ENCODE assay signal across 14 cellular contexts in the genomic region with DNA sequence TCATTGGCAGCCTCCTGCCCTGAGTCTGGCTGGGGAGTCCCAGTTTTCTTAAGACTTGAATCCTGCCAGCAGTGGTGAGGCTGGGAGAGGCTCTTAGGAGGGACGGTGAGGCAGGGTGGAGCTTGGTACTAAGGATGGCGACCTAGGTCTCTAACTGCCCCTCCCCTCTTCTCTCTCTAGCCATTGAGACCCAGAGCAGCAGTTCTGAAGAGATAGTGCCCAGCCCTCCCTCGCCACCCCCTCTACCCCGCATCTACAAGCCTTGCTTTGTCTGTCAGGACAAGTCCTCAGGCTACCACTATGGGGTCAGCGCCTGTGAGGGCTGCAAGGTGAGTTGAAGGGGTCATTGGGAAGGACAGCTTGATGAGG. TPM values are rescaled to one million over a fixed set of nuclear protein-coding genes. Genes with fewer than 3 reads are reported as not detected.
A peak's percentile ranks its signal among the peaks of the same experiment; 100 is the strongest.
DNase-seq lines count a peak whose midpoint lies in the region; ATAC-seq and TF ChIP-seq lines count a peak whose summit lies in the region.
"Had no signal": no experiment of that assay in that cellular context is flagged by ENCODE, and none has a peak within 500 bp of the region (broad histone marks: within the 10 kb centered on the region; RNA-seq: fewer than 3 reads in every experiment).

No MANE protein-coding gene starts in this region.

- peak overlapping the region; percentile 10 to 95 (median 81) for H3K27ac Mint-ChIP-seq in CD4-positive, alpha-beta memory T cell
- peak overlapping the region in 3 of 7 donors; percentile 54 to 83 (median 54) for H3K27ac Mint-ChIP-seq in CD14-positive monocyte

- CTCF ChIA-PET in CD4-positive, alpha-beta memory T cell (lab: Charles Lee; ENCODE audit: partially characterized antibody): interaction anchor here (1.4 to 2.7 kb wide), 3 partner anchors 30 to 45 kb away, joined by 5 to 12 read pairs (median 11); no protein-coding TSS in a partner anchor

- no peaks in the 10 kb centered on the region for H3K27me3 ChIP-seq in CD4-positive, alpha-beta memory T cell (ENCODE audit: insufficient read depth, low read length)
- H3K27me3 ChIP-seq in gastroesophageal sphincter (no peaks in the 10 kb centered on the region), ovary (no peaks in the 10 kb centered on the region), HAP-1 (ENCODE audit: low read depth) (no peaks in the 10 kb centered on the region)
- H3K27me3 ChIP-seq: testis had no signal

- in situ Hi-C loops in HAP-1 (cut with MboI; ENCODE audit: low sequenced_read_pairs): no loop called here

- H3K4me1 Mint-ChIP-seq in CD4-positive, alpha-beta memory T cell: peaks cover 30 to 83% (median 54%) of the 10 kb centered on the region in 4 donors
- peaks cover 78% of the 10 kb centered on the region for H3K4me1 Mint-ChIP-seq in CD14-positive monocyte

- H3K27ac ChIP-seq in CD4-positive, alpha-beta memory T cell (ENCODE audit: low read depth, low read length): peak overlapping the region; percentile 24
- H3K27ac ChIP-seq in SK-N-MC (peak overlapping the region; percentile 54; the same call in 1 of the 2 replicates), gastroesophageal sphincter (peak overlapping the region in 3 of 4 donors; percentile 95 to 99 (median 97)), ovary (peak overlapping the region; percentile 67 to 84)

- no peak for ATAC-seq in gastroesophageal sphincter

- TF ChIP-seq POLR2A in gastroesophageal sphincter (IDR thresholded peaks at IDR 0.05) (no peak), ovary (IDR thresholded peaks at IDR 0.05) (no peak), lower leg skin (IDR thresholded peaks at IDR 0.05) (no peak)

- peak overlapping the region in 4 of 8 donors; percentile 17 to 54 (median 34) for H3K4me3 Mint-ChIP-seq in CD4-positive, alpha-beta memory T cell
- H3K4me3 Mint-ChIP-seq in CD14-positive monocyte: no peak overlapping the region

- no peaks in the 10 kb centered on the region for H3K27me3 Mint-ChIP-seq in CD4-positive, alpha-beta memory T cell
- H3K27me3 Mint-ChIP-seq in CD14-positive monocyte (ENCODE audit: low read depth in 3 of 3): peaks cover 2 to 6% (median 4%) of the 10 kb centered on the region in 3 donors

- peaks cover 11 to 44% of the 10 kb centered on the region in 2 donors for H3K36me3 Mint-ChIP-seq in CD4-positive, alpha-beta memory T cell
- H3K36me3 Mint-ChIP-seq in CD14-positive monocyte: peaks cover 68 to 87% of the 10 kb centered on the region in 2 donors

- peaks cover 43% of the 10 kb centered on the region for H3K36me3 ChIP-seq in CD4-positive, alpha-beta memory T cell (ENCODE audit: insufficient read depth, low read length)
- H3K36me3 ChIP-seq in SK-N-MC (ENCODE audit: insufficient read depth, low read length) (peaks cover 22% of the 10 kb centered on the region; the same call in 1 of the 2 replicates), gastroesophageal sphincter (peaks cover 0 to 48% of the 10 kb centered on the region in 2 donors), ovary (no peaks in the 10 kb centered on the region), HAP-1 (replicated peaks) (no peaks in the 10 kb centered on the region; the same call in 1 of the 2 replicates)

- H3K9me3 ChIP-seq in CD4-positive, alpha-beta memory T cell (ENCODE audit: control insufficient read depth in 1 of 2, low read length in 2 of 2): no peaks in the 10 kb centered on the region
- H3K9me3 ChIP-seq in SK-N-MC (ENCODE audit: low read depth, low read length): no peaks in the 10 kb centered on the region
- no peaks in the 10 kb centered on the region for H3K9me3 ChIP-seq in gastroesophageal sphincter
- H3K9me3 ChIP-seq in ovary: no peaks in the 10 kb centered on the region
- no peaks in the 10 kb centered on the region for H3K9me3 ChIP-seq in HAP-1
- H3K9me3 ChIP-seq: testis had no signal

- no peak overlapping the region for H3K4me3 ChIP-seq in CD4-positive, alpha-beta memory T cell (ENCODE audit: low read length in 2 of 2)
- H3K4me3 ChIP-seq in SK-N-MC: no peak overlapping the region
- peak overlapping the region in 1 of 2 donors; percentile 90 for H3K4me3 ChIP-seq in gastroesophageal sphincter
- H3K4me3 ChIP-seq in ovary: no peak overlapping the region
- no peak overlapping the region for H3K4me3 ChIP-seq in lower leg skin (ENCODE audit: low read depth, poor library complexity, severe bottlenecking)
- no peak overlapping the region for H3K4me3 ChIP-seq in HAP-1
- H3K4me3 ChIP-seq: testis had no signal

- WGBS in gastroesophageal sphincter (ENCODE audit: low coverage in 1 of 2), 2 donors: 42 to 49% methylated on average over 3 to 4 of the region's 5 CpGs
- WGBS in ovary, 3 donors: 46 to 49% (median 48%) methylated on average over 5 of the region's 5 CpGs
- WGBS in lower leg skin, 2 donors: 27 to 52% methylated on average over 5 of the region's 5 CpGs

- no peak overlapping the region for H3K9ac ChIP-seq in SK-N-MC (ENCODE audit: insufficient read length)

- H3K4me1 ChIP-seq in CD4-positive, alpha-beta memory T cell (ENCODE audit: insufficient read depth, low read length): peaks cover 54% of the 10 kb centered on the region
- peaks cover 16 to 95% (median 59%) of the 10 kb centered on the region in 3 donors for H3K4me1 ChIP-seq in gastroesophageal sphincter
- peaks cover 46% of the 10 kb centered on the region for H3K4me1 ChIP-seq in ovary (ENCODE audit: insufficient read depth)
- H3K4me1 ChIP-seq in HAP-1: peaks cover 31% of the 10 kb centered on the region

- TF ChIP-seq CTCF in gastroesophageal sphincter (IDR thresholded peaks at IDR 0.05) (no peak), ovary (IDR thresholded peaks at IDR 0.05) (no peak), lower leg skin (IDR thresholded peaks at IDR 0.05) (no peak), CD14-positive monocyte (IDR thresholded peaks at IDR 0.05) (no peak)

- no peaks in the 10 kb centered on the region for H3K9me3 Mint-ChIP-seq in CD4-positive, alpha-beta memory T cell
- peaks cover 0 to 1% (median 0%) of the 10 kb centered on the region in 7 donors for H3K9me3 Mint-ChIP-seq in CD14-positive monocyte

- DNase-seq in CD4-positive, alpha-beta memory T cell: no peak
- no peak for DNase-seq in SK-N-MC (ENCODE audit: low read depth, low spot score)
- no peak for DNase-seq in ovary
- DNase-seq in lower leg skin (ENCODE audit: low spot score in 2 of 2): no peak
- DNase-seq in NCI-H146 treated with DMSO at 0.1 percent for 48 hours (lab: John Stamatoyannopoulos, UW; ENCODE audit: unreplicated experiment): no peak
- DNase-seq in HAP-1 (ENCODE audit: low spot score in 2 of 2): no peak
- DNase-seq in CD14-positive monocyte (ENCODE audit: low spot score): no peak
- DNase-seq: activated T-cell treated with anti-CD3 and anti-CD28 coated beads, Interleukin-2, amount 50 U/mL, for 48 hours; HCEC 1CT; NCI-H2227 treated with DMSO at 0.1 percent for 48 hours; testis had no signal

- TF ChIP-seq EP300 in gastroesophageal sphincter (IDR thresholded peaks at IDR 0.05) (no peak), ovary (IDR thresholded peaks at IDR 0.05) (no peak)

- POLR2A ChIA-PET in CD4-positive, alpha-beta memory T cell (lab: Charles Lee; ENCODE audit: partially characterized antibody): interaction anchor here (29.0 kb wide), 1 partner anchor 33 kb away, joined by 1054 read pairs; a partner anchor contains a TSS

- intact Hi-C loops in CD4-positive, alpha-beta memory T cell (cut with micrococcal nuclease): no loop called here
- intact Hi-C loops in ovary (cut with DNase I): no loop called here
- intact Hi-C loops in lower leg skin (cut with DNase I; ENCODE audit: low total_unique reads): loop anchor here (10.0 kb wide), 1 partner anchor 233 kb away; no protein-coding TSS in a partner anchor
- intact Hi-C loops in CD14-positive monocyte (cut with micrococcal nuclease): no loop called here

RNA-seq across cellular contexts. Expression of a gene that starts 16.4 kb away (rescaled TPM):
- not detected for total RNA-seq in CD4-positive, alpha-beta memory T cell
- not detected for polyA plus RNA-seq in CD4-positive, alpha-beta memory T cell
- total RNA-seq in gastroesophageal sphincter: 1 to 10 TPM in 1 of 4 donors, not detected in 3; 2.5 TPM
- total RNA-seq in ovary: 1 to 10 TPM in 2 of 7 donors, under 1 TPM in 3, not detected in 2; 0.66 to 1.8 (median 0.92) TPM
- polyA plus RNA-seq in ovary: under 1 TPM in 1 of 2 donors, not detected in 1; 0.24 TPM
- not detected for total RNA-seq in lower leg skin
- not detected for polyA plus RNA-seq in CD14-positive monocyte
- total RNA-seq: T-helper 1 cell treated with Interleukin-12 subunit alpha and Interleukin-12 subunit beta and Interleukin-4 antibody, amounts not matched to agents 30 ng/mL and 1 ng/mL, for 36 hours had no signal
- polyA plus RNA-seq: keratinocyte had no signal

RNA-seq across cellular contexts. Expression of a gene that starts 39.1 kb away (rescaled TPM):
- total RNA-seq in CD4-positive, alpha-beta memory T cell: 10 to 100 TPM; 54.1 to 54.5 TPM
- 10 to 100 TPM in 1 of 2 donors, 1 to 10 TPM in 1; 5.1 to 20.7 TPM for polyA plus RNA-seq in CD4-positive, alpha-beta memory T cell
- total RNA-seq in gastroesophageal sphincter (10 to 100 TPM; 18.5 to 41.8 (median 28.5) TPM), ovary (100 to 1,000 TPM in 1 of 7 donors, 10 to 100 TPM in 6; 19.8 to 100 (median 62.2) TPM), lower leg skin (10 to 100 TPM; 18.1 to 38.0 (median 25.2) TPM)
- polyA plus RNA-seq in ovary (10 to 100 TPM; 21.8 to 39.9 TPM), CD14-positive monocyte (10 to 100 TPM; 14.9 to 29.4 TPM)

Comparison
In these comparisons a context has a peak if more than half of its experiments do, and no peak if none do; other contexts are left out.
1. H3K27ac ChIP-seq: peak in every context shown above with its lines; median percentile 97 in gastroesophageal sphincter; 76 in ovary; 54 in SK-N-MC; 24 in CD4-positive, alpha-beta memory T cell.